Comparison of ENCODE assay signal across 9 cellular contexts in the genomic region with DNA sequence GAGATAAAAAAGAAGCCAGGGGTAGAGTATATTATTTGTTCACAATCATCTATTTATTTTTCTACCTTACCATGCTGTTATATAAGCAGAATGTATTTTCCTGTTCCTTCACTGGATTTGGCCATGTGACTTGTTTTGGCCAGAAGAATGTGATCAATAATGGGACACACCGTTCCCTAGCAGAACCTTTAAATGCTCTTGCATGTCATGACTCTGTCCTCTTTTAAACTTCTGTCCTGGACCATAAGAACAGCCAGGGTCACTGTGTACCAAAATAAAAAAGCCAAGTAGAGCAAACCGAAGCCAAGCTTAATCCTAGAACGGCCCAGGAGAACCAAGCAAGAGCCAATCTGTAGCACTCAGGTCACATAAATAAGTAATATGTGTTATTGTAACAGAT.
"Had no signal": no experiment of that assay in that cellular context is flagged by ENCODE, and none has a peak within 500 bp of the region (broad histone marks: within the 10 kb centered on the region; RNA-seq: fewer than 3 reads in every experiment).

No MANE protein-coding gene starts in this region.

- H3K4me1 ChIP-seq: HAP-1 had no signal

- DNase-seq: GM23248, GOT3, H7, HFFc6, IMR-90 had no signal

- ATAC-seq: HCT116, K562 had no signal

- FAIRE-seq: K562 had no signal

- H3K9me3 ChIP-seq: HAP-1 had no signal

- H3K4me3 ChIP-seq: GM23248, HAP-1, K562 had no signal

- H3K9ac ChIP-seq: GM23248 had no signal

- H2AFZ ChIP-seq: GM23248 had no signal

- H3K27ac ChIP-seq: GM23248, HL-60 had no signal

- H3K4me3 Mint-ChIP-seq: HFFc6 had no signal

- H3K27ac Mint-ChIP-seq: HFFc6 had no signal

- H3K36me3 ChIP-seq: HAP-1 had no signal
